ENCODE assay signal across 11 cellular contexts in the genomic region with DNA sequence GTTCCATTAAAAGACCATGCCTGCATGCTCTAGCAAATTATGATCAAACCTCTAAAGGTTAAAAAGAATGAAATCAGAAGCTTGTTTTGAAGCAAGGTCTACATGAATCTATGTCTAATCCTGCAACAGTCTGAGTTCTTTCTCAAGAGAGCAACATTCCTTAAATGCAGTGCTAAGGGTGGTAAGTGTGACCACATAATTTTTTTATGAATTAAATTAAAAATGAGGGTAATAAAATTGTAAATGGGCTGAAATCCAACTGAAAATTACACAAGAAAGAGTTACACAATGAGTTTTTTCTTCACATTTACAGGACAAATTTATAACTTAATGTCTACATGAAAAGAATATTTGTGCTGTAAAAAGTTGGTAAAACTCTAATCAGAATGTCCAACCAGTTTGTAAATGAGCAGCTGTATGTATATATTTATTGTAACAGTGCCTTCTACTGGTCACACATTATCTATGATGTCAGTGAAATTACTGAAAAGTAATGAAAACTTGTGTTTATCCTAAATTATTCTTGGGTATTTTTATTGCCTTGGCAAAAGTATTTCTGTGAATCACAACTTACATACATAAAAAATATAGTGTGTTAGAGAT.
A peak's percentile ranks its signal among the peaks of the same experiment; 100 is the strongest.
DNase-seq lines count a peak whose midpoint lies in the region; ATAC-seq, FAIRE-seq and TF ChIP-seq lines count a peak whose summit lies in the region.
"Had no signal": no experiment of that assay in that cellular context is flagged by ENCODE, and none has a peak within 500 bp of the region (broad histone marks: within the 10 kb centered on the region; RNA-seq: fewer than 3 reads in every experiment).

No MANE protein-coding gene starts in this region.

- DNase-seq in AG09309 (ENCODE audit: low read depth) (no peak), GM19239 (ENCODE audit: insufficient read length, low spot score) (no peak), RWPE2 (ENCODE audit: low spot score) (no peak), glomerular visceral epithelial cell (ENCODE audit: extremely low spot score) (peak; percentile 23), DMS79 (lab: John Stamatoyannopoulos, UW) (no peak), ascending aorta (ENCODE audit: low spot score in 2 of 2) (no peak)
- DNase-seq: head of caudate nucleus, stomach, SW 1271 had no signal

- H3K27me3 ChIP-seq in RWPE2 (ENCODE audit: insufficient read depth, poor library complexity, severe bottlenecking) (no peaks in the 10 kb centered on the region), ascending aorta (no peaks in the 10 kb centered on the region)

- TF ChIP-seq CTCF in AG09309 (IDR thresholded peaks at IDR 0.05; ENCODE audit: control insufficient read depth, insufficient read depth, low read depth, low read length, missing control alignments) (peak; percentile 23), RWPE2 (IDR thresholded peaks at IDR 0.05; ENCODE audit: poor library complexity, severe bottlenecking) (peak; percentile 55), ascending aorta (IDR thresholded peaks at IDR 0.05) (no peak)

- ATAC-seq in RWPE2 (ENCODE audit: low read depth) (no peak), GM21619 (IDR thresholded peaks at IDR 0.05; ENCODE audit: unreplicated experiment) (no peak), HG03571 (IDR thresholded peaks at IDR 0.05; ENCODE audit: unreplicated experiment) (no peak)

- no peaks in the 10 kb centered on the region for H3K9me3 ChIP-seq in RWPE2 (ENCODE audit: severe bottlenecking)
- no peaks in the 10 kb centered on the region for H3K9me3 ChIP-seq in ascending aorta
- H3K9me3 ChIP-seq: stomach had no signal

- H3K27ac ChIP-seq in RWPE2 (ENCODE audit: poor library complexity, severe bottlenecking) (no peak overlapping the region), ascending aorta (no peak overlapping the region)
- H3K27ac ChIP-seq: stomach had no signal

- H3K36me3 ChIP-seq in RWPE2 (ENCODE audit: low read depth), result no peaks in the 10 kb centered on the region
- H3K36me3 ChIP-seq in ascending aorta, result no peaks in the 10 kb centered on the region
- H3K36me3 ChIP-seq: stomach had no signal

- H3K4me3 ChIP-seq in AG09309 (ENCODE audit: control insufficient read depth, low read depth, low read length), result no peak overlapping the region
- H3K4me3 ChIP-seq in RWPE2 (ENCODE audit: severe bottlenecking), result no peak overlapping the region
- no peak overlapping the region for H3K4me3 ChIP-seq in ascending aorta
- H3K4me3 ChIP-seq: stomach had no signal

- H3K4me1 ChIP-seq in RWPE2 (ENCODE audit: insufficient read depth, poor library complexity, severe bottlenecking) (no peaks in the 10 kb centered on the region), ascending aorta (no peaks in the 10 kb centered on the region)
- H3K4me1 ChIP-seq: stomach had no signal

- peak; percentile 54 for FAIRE-seq in GM19239 (lab: Jason Lieb, UNC)

- intact Hi-C loops in ascending aorta (cut with DNase I), result no loop called here

Comparison
In these comparisons a context has a peak if more than half of its experiments do, and no peak if none do; other contexts are left out.
1. CTCF ChIP-seq: peak in AG09309 (single experiment) and RWPE2 (single experiment); none in ascending aorta (0 of 3).